ENCODE assay signal across 9 cellular contexts in genomic region chr1:42943166-42943565, GRCh38. TPM values are rescaled to one million over a fixed set of nuclear protein-coding genes. Genes with fewer than 3 reads are reported as not detected.
DNase-seq lines count a peak whose midpoint lies in the region; ATAC-seq, FAIRE-seq and TF ChIP-seq lines count a peak whose summit lies in the region.
"Had no signal": no experiment of that assay in that cellular context is flagged by ENCODE, and none has a peak within 500 bp of the region (broad histone marks: within the 10 kb centered on the region; RNA-seq: fewer than 3 reads in every experiment).

No MANE protein-coding gene starts in this region.

- FAIRE-seq in D721Med (lab: Jason Lieb, UNC) = no peak

- H3K4me3 ChIP-seq in OCI-LY7 (ENCODE audit: low read depth, low read length, poor library complexity, severe bottlenecking) (peak overlapping the region; percentile 30), mesendoderm (ENCODE audit: low read length) (no peak overlapping the region)

- H3K4me1 Mint-ChIP-seq in natural killer cell treated with Interleukin-12 subunit alpha and Interleukin-12 subunit beta and Interleukin-15 and Interleukin-18, amount 100 ng/mL, for 72 hours (ENCODE audit: low read depth in 2 of 2) = peaks cover 72 to 87% of the 10 kb centered on the region in 2 donors

- no peaks in the 10 kb centered on the region for H3K9me2 ChIP-seq in OCI-LY7 (ENCODE audit: insufficient read depth, low read length)

- H4K20me1 ChIP-seq in OCI-LY7 (ENCODE audit: insufficient read depth, low read length) = 0 out of 2 replicates have a peak, but pooled peaks cover 3% of the 10 kb centered on the region

- H3K79me2 ChIP-seq in OCI-LY7 (ENCODE audit: insufficient read depth, low read depth, low read length) = peaks cover 76% of the 10 kb centered on the region
- H3K79me2 ChIP-seq in mesendoderm (ENCODE audit: control insufficient read depth, insufficient read depth, low read length) = peaks cover 89% of the 10 kb centered on the region

- H3K79me1 ChIP-seq in mesendoderm (ENCODE audit: low read length) = peaks cover 40% of the 10 kb centered on the region

- H3K9ac ChIP-seq in mesendoderm (ENCODE audit: low read length) = no peak overlapping the region
- H3K9ac ChIP-seq: KMS-11 had no signal

- H3K4me2 ChIP-seq in OCI-LY7 (ENCODE audit: low read length) (peak overlapping the region; percentile 79), mesendoderm (ENCODE audit: low read length) (no peak overlapping the region)
- H3K4me2 ChIP-seq: KMS-11 had no signal

- no peak overlapping the region for H3K23ac ChIP-seq in mesendoderm (ENCODE audit: low read length)

- H3K4me1 ChIP-seq in OCI-LY7 (ENCODE audit: insufficient read depth, low read length, poor library complexity, severe bottlenecking) (peaks cover 84% of the 10 kb centered on the region), mesendoderm (ENCODE audit: control insufficient read depth, low read depth, low read length) (peaks cover 22% of the 10 kb centered on the region)

- DNase-seq in CD1c-positive myeloid dendritic cell (ENCODE audit: extremely low spot score) = peak; percentile 26
- no peak for DNase-seq in OCI-LY7 (ENCODE audit: low spot score)
- DNase-seq in cerebellum (ENCODE audit: low spot score) = peak; percentile 36
- DNase-seq in natural killer cell treated with Interleukin-12 subunit alpha and Interleukin-12 subunit beta and Interleukin-15 and Interleukin-18, amount 100 ng/mL, for 72 hours (ENCODE audit: low spot score) = no peak
- DNase-seq in mesendoderm = no peak
- DNase-seq in stimulated activated naive CD4-positive, alpha-beta T cell treated with Interleukin-2 at 50 U/mL for 16 hours (lab: John Stamatoyannopoulos, UW) = no peak
- DNase-seq in D721Med (ENCODE audit: insufficient read length, low spot score) = no peak

- no peak overlapping the region for H2BK5ac ChIP-seq in mesendoderm (ENCODE audit: low read length)

- intact Hi-C loops in OCI-LY7 (cut with micrococcal nuclease; ENCODE audit: unreplicated experiment) = loop anchor here (2.0 to 5.0 kb wide), 2 partner anchors 14 to 261 kb away; partner anchors contain the start of gene YBX1

- no peak overlapping the region for H2BK15ac ChIP-seq in mesendoderm (replicated peaks; ENCODE audit: low read depth)

- no peak overlapping the region for H2AK5ac ChIP-seq in mesendoderm (ENCODE audit: low read length)

- H3K27ac ChIP-seq in OCI-LY7 (ENCODE audit: low read depth, low read length, poor library complexity, severe bottlenecking) (peak overlapping the region; percentile 93), mesendoderm (ENCODE audit: low read depth, low read length) (no peak overlapping the region)
- H3K27ac ChIP-seq: KMS-11 had no signal

- CTCF ChIA-PET in OCI-LY7 (lab: Charles Lee; ENCODE audit: unreplicated experiment) = interaction anchor here (1.7 kb wide), 1 partner anchor 12 kb away, joined by 7 read pairs; no protein-coding TSS in a partner anchor

- no peaks in the 10 kb centered on the region for H3K9me3 ChIP-seq in OCI-LY7 (ENCODE audit: low read length)

- H2BK120ac ChIP-seq in mesendoderm (ENCODE audit: low read depth, low read length) = no peak overlapping the region

- H3K4ac ChIP-seq in mesendoderm (ENCODE audit: low read depth, low read length) = no peak overlapping the region

- no peak overlapping the region for H3K18ac ChIP-seq in mesendoderm (ENCODE audit: low read length)

- TF ChIP-seq CTCF in OCI-LY7 (conservative IDR thresholded peaks at IDR 0.05; ENCODE audit: low read length) (no peak), D721Med (IDR thresholded peaks at IDR 0.05; ENCODE audit: insufficient read depth, missing control alignments) (no peak)

- ATAC-seq in natural killer cell treated with Interleukin-12 subunit alpha and Interleukin-12 subunit beta and Interleukin-15 and Interleukin-18, amount 100 ng/mL, for 72 hours = peak; percentile 61 to 64
- no peak for ATAC-seq in HG02973 (IDR thresholded peaks at IDR 0.05; ENCODE audit: unreplicated experiment)

- no peak overlapping the region for H3K56ac ChIP-seq in mesendoderm (ENCODE audit: low read length)

- POLR2A ChIA-PET in OCI-LY7 (lab: Charles Lee) = interaction anchor here (1.1 to 4.2 kb wide), 6 partner anchors 8 to 176 kb away, joined by 3 to 24 read pairs (median 6); partner anchors contain the start of genes C1orf50 and P3H1

- H3K36me3 ChIP-seq in OCI-LY7 (ENCODE audit: insufficient read depth, low read length) (peaks cover 91% of the 10 kb centered on the region), mesendoderm (ENCODE audit: control insufficient read depth, insufficient read depth, low read length) (peaks cover 33% of the 10 kb centered on the region)

- H2AFZ ChIP-seq in OCI-LY7 (ENCODE audit: low read length) = no peak overlapping the region

- no peak overlapping the region for H4K8ac ChIP-seq in mesendoderm (ENCODE audit: low read depth, low read length)

- peak overlapping the region; percentile 86 for H3K4me3 Mint-ChIP-seq in natural killer cell treated with Interleukin-12 subunit alpha and Interleukin-12 subunit beta and Interleukin-15 and Interleukin-18, amount 100 ng/mL, for 72 hours

- no peaks in the 10 kb centered on the region for H3K27me3 ChIP-seq in mesendoderm (ENCODE audit: insufficient read depth, low read length, poor library complexity)

- no peaks in the 10 kb centered on the region for H3K27me3 Mint-ChIP-seq in natural killer cell treated with Interleukin-12 subunit alpha and Interleukin-12 subunit beta and Interleukin-15 and Interleukin-18, amount 100 ng/mL, for 72 hours

- BruUV-seq in OCI-LY7 (replicated peaks; lab: Mats Ljungman, UMichigan) = no TSS peak

- no peaks in the 10 kb centered on the region for H3K9me3 Mint-ChIP-seq in natural killer cell treated with Interleukin-12 subunit alpha and Interleukin-12 subunit beta and Interleukin-15 and Interleukin-18, amount 100 ng/mL, for 72 hours

- no peak overlapping the region for H4K5ac ChIP-seq in mesendoderm (ENCODE audit: low read length)

- peak overlapping the region; percentile 27 to 93 for H3K27ac Mint-ChIP-seq in natural killer cell treated with Interleukin-12 subunit alpha and Interleukin-12 subunit beta and Interleukin-15 and Interleukin-18, amount 100 ng/mL, for 72 hours

- WGBS in mesendoderm (ENCODE audit: extremely low coverage, insufficient coverage, low lambda C conversion rate) = no CpG with 5 or more reads among the region's 7 CpGs

- H3K36me3 Mint-ChIP-seq in natural killer cell treated with Interleukin-12 subunit alpha and Interleukin-12 subunit beta and Interleukin-15 and Interleukin-18, amount 100 ng/mL, for 72 hours = peaks cover 30% of the 10 kb centered on the region

RNA-seq across cellular contexts. Expression of gene SLC2A1, which starts 15.5 kb away (rescaled TPM):
- 45.7 and 66.6 TPM in 2 replicates for total RNA-seq in OCI-LY7 (2014; rRNA removed; shearing (Covaris generic))
- total RNA-seq in OCI-LY7 (2022) (78.9 and 93.4 TPM in 2 replicates), cerebellum (50.2 TPM)
- total RNA-seq in natural killer cell treated with Interleukin-12 subunit alpha and Interleukin-12 subunit beta and Interleukin-15 and Interleukin-18, amount 100 ng/mL, for 72 hours = 100 to 1,000 TPM; 105 to 131 TPM
- 253 TPM for polyA plus RNA-seq in mesendoderm (2013, experiment 1 of 2)
- 262 TPM for polyA plus RNA-seq in mesendoderm (2013, experiment 2 of 2)

Comparison
In these comparisons a context has a peak if more than half of its experiments do, and no peak if none do; other contexts are left out.
1. DNase-seq: peak in CD1c-positive myeloid dendritic cell (single experiment) and cerebellum (single experiment); none in OCI-LY7 (single experiment), natural killer cell treated with Interleukin-12 subunit alpha and Interleukin-12 subunit beta and Interleukin-15 and Interleukin-18, amount 100 ng/mL, for 72 hours (single experiment), mesendoderm (single experiment), stimulated activated naive CD4-positive, alpha-beta T cell treated with Interleukin-2 at 50 U/mL for 16 hours (single experiment) and D721Med (single experiment).